In genomic region chr14:52918486-52918885, GRCh38 we compare ENCODE assay signal across 8 cellular contexts. TPM values are rescaled to one million over a fixed set of nuclear protein-coding genes. Genes with fewer than 3 reads are reported as not detected.
DNase-seq lines count a peak whose midpoint lies in the region; ATAC-seq, FAIRE-seq and TF ChIP-seq lines count a peak whose summit lies in the region.

No MANE protein-coding gene starts in this region.

- no TSS peak for BruUV-seq in endothelial cell of umbilical vein (replicated peaks; lab: Mats Ljungman, UMichigan)

- peak overlapping the region; percentile 61 for H3K9ac ChIP-seq in endothelial cell of umbilical vein (replicated peaks; ENCODE audit: extremely low read depth, insufficient read depth, low read length)

- H3K79me2 ChIP-seq in endothelial cell of umbilical vein (ENCODE audit: control insufficient read depth, insufficient read depth, low read length) = peaks cover 82% of the 10 kb centered on the region

- TF ChIP-seq POLR2A in endothelial cell of umbilical vein (IDR thresholded peaks at IDR 0.05; ENCODE audit: low read depth, low read length) = no peak

- peak overlapping the region; percentile 41 for H3K4me2 ChIP-seq in endothelial cell of umbilical vein (ENCODE audit: insufficient read depth, low read length)

- intact Hi-C loops in endothelial cell of umbilical vein (cut with micrococcal nuclease) (loop anchor here (1.0 to 5.0 kb wide), 4 partner anchors 12 to 126 kb away; partner anchors contain the start of genes FERMT2 and GNPNAT1), sciatic nerve (cut with DNase I) (no loop called here)

- ATAC-seq in HG02938 (IDR thresholded peaks at IDR 0.05; ENCODE audit: unreplicated experiment) (peak; percentile 99), sciatic nerve (peak; percentile 83)

- FAIRE-seq in endothelial cell of umbilical vein (lab: Jason Lieb, UNC) = peak; percentile 80

- CTCF ChIA-PET in endothelial cell of umbilical vein (lab: Charles Lee) = interaction anchor here (0.8 to 2.7 kb wide), 6 partner anchors 12 to 1430 kb away, joined by 3 to 11 read pairs (median 4); no protein-coding TSS in a partner anchor

- H2AFZ ChIP-seq in endothelial cell of umbilical vein (ENCODE audit: low read depth, low read length) = no peak overlapping the region

- H3K27ac ChIP-seq in endothelial cell of umbilical vein (ENCODE audit: insufficient read depth, low read depth, low read length) = peak overlapping the region; percentile 91

- no peaks in the 10 kb centered on the region for H3K27me3 ChIP-seq in endothelial cell of umbilical vein (ENCODE audit: control insufficient read depth in 2 of 2, insufficient read depth in 2 of 2, low read length in 2 of 2)

- H4K20me1 ChIP-seq in endothelial cell of umbilical vein (replicated peaks; ENCODE audit: control insufficient read depth, extremely low read depth, insufficient read depth, low read length) = no peaks in the 10 kb centered on the region

- POLR2A ChIA-PET in endothelial cell of umbilical vein (lab: Charles Lee) = interaction anchor here (0.6 to 1.6 kb wide), 4 partner anchors 16 to 1650 kb away, joined by 3 to 5 read pairs (median 4); partner anchors contain the start of gene FERMT2

- dilution Hi-C loops in endothelial cell of umbilical vein (cut with MboI; ENCODE audit: extremely low pct_ligation_motif_present, low sequenced_read_pairs) = no loop called here

- H3K4me1 ChIP-seq in endothelial cell of umbilical vein (ENCODE audit: control insufficient read depth, extremely low read depth, insufficient read depth, low read length) = peaks cover 42% of the 10 kb centered on the region

- H3K4me3 ChIP-seq in endothelial cell of umbilical vein (replicated peaks in 1 of 3; ENCODE audit: insufficient read depth in 1 of 3, low read depth in 1 of 3, low read length in 3 of 3) = no peak overlapping the region

- H3K9me3 ChIP-seq in endothelial cell of umbilical vein (replicated peaks; ENCODE audit: control insufficient read depth, insufficient read depth, low read length) = no peaks in the 10 kb centered on the region

- peaks cover 0 to 2% of the 10 kb centered on the region in 2 experiments for H3K36me3 ChIP-seq in endothelial cell of umbilical vein (ENCODE audit: control insufficient read depth in 2 of 2, extremely low read depth in 1 of 2, insufficient read depth in 2 of 2, low read length in 2 of 2)

- H3K9me1 ChIP-seq in endothelial cell of umbilical vein (replicated peaks; ENCODE audit: control insufficient read depth, extremely low read depth, insufficient read depth, low read length) = no peaks in the 10 kb centered on the region

- TF ChIP-seq CTCF in endothelial cell of umbilical vein (IDR thresholded peaks at IDR 0.05; ENCODE audit: extremely low read depth in 1 of 2, insufficient read depth in 1 of 2, low read depth in 1 of 2, low read length in 2 of 2) = no peak

- peak; percentile 27 for DNase-seq in stimulated activated CD4-positive, alpha-beta T cell treated with anti-CD3 and anti-CD28 coated beads, Interleukin-4, amount 100 ng/mL, for 24 hours
- DNase-seq in stimulated activated CD4-positive, alpha-beta T cell treated with anti-CD3 and anti-CD28 coated beads, Interleukin-15, amount 100 ng/mL, for 24 hours = no peak
- DNase-seq in RPMI7951 (ENCODE audit: low read depth) = peak; percentile 45
- peak; percentile 95 for DNase-seq in endothelial cell of umbilical vein (ENCODE audit: low read depth, low spot score)
- no peak for DNase-seq in sciatic nerve (ENCODE audit: low spot score)
- DNase-seq in DMS153 treated with DMSO at 0.1 percent for 48 hours (lab: John Stamatoyannopoulos, UW; ENCODE audit: unreplicated experiment) = no peak
- DNase-seq in stimulated activated naive CD4-positive, alpha-beta T cell treated with Interleukin-2 at 50 U/mL for 16 hours (lab: John Stamatoyannopoulos, UW) = no peak

TF ChIP-seq in endothelial cell of umbilical vein, 7 proteins besides CTCF, POLR2A, EP300 and RAD21:
- TF ChIP-seq GATA2 (IDR thresholded peaks at IDR 0.05; ENCODE audit: insufficient read depth, insufficient read length, low read depth, low read length) (peak; percentile 30), MAX (IDR thresholded peaks at IDR 0.05; ENCODE audit: insufficient read depth, insufficient read length) (no peak), JUN (IDR thresholded peaks at IDR 0.05; ENCODE audit: borderline replicate concordance, insufficient read depth, insufficient read length, low read depth) (peak; percentile 98), POLR2AphosphoS5 (IDR thresholded peaks at IDR 0.05; ENCODE audit: insufficient read depth, low read depth, low read length) (peak; percentile 78), EZH2 (IDR thresholded peaks at IDR 0.05; ENCODE audit: borderline replicate concordance, low read depth, low read length, severe bottlenecking) (no peak), FOS (IDR thresholded peaks at IDR 0.05; ENCODE audit: borderline replicate concordance, insufficient read depth, low read length) (peak; percentile 94)
TF ChIP-seq in endothelial cell of umbilical vein: peak in this region for 4.

RNA-seq across cellular contexts. Expression of gene FERMT2, which starts 32.4 kb away (rescaled TPM):
- 70.3 and 84.1 TPM in 2 replicates for total RNA-seq in RPMI7951 (2014; rRNA removed; shearing (Covaris generic))
- total RNA-seq in endothelial cell of umbilical vein = 108 and 113 TPM in 2 replicates
- 45.8 and 58.7 TPM in 2 replicates for polyA plus RNA-seq in endothelial cell of umbilical vein
- polyA plus RNA-seq in endothelial cell of umbilical vein (2011; cell fraction: cytosol; rRNA removed) = 80.7 and 86.2 TPM in 2 replicates
- 120 and 122 TPM in 2 replicates for polyA plus RNA-seq in endothelial cell of umbilical vein (2011; cell fraction: nucleus; rRNA removed)
- polyA plus RNA-seq in endothelial cell of umbilical vein (2012) = 54.9 and 72.5 TPM in 2 replicates
- polyA minus RNA-seq in endothelial cell of umbilical vein = 56.4 and 78.9 TPM in 2 replicates
- polyA minus RNA-seq in endothelial cell of umbilical vein (2011; cell fraction: cytosol; rRNA and poly(A)+ RNA removed) = 67.2 TPM
- 60.6 and 82.6 TPM in 2 replicates for polyA minus RNA-seq in endothelial cell of umbilical vein (2011; cell fraction: nucleus; rRNA and poly(A)+ RNA removed)
- 210 TPM for total RNA-seq in sciatic nerve

Comparison
In these comparisons a context has a peak if more than half of its experiments do, and no peak if none do; other contexts are left out.
1. DNase-seq: peak in stimulated activated CD4-positive, alpha-beta T cell treated with anti-CD3 and anti-CD28 coated beads, Interleukin-4, amount 100 ng/mL, for 24 hours (single experiment), RPMI7951 (single experiment) and endothelial cell of umbilical vein (single experiment); none in stimulated activated CD4-positive, alpha-beta T cell treated with anti-CD3 and anti-CD28 coated beads, Interleukin-15, amount 100 ng/mL, for 24 hours (single experiment), sciatic nerve (single experiment), DMS153 treated with DMSO at 0.1 percent for 48 hours (single experiment) and stimulated activated naive CD4-positive, alpha-beta T cell treated with Interleukin-2 at 50 U/mL for 16 hours (single experiment).